8 cellular contexts compared by ENCODE assay signal in the genomic region with DNA sequence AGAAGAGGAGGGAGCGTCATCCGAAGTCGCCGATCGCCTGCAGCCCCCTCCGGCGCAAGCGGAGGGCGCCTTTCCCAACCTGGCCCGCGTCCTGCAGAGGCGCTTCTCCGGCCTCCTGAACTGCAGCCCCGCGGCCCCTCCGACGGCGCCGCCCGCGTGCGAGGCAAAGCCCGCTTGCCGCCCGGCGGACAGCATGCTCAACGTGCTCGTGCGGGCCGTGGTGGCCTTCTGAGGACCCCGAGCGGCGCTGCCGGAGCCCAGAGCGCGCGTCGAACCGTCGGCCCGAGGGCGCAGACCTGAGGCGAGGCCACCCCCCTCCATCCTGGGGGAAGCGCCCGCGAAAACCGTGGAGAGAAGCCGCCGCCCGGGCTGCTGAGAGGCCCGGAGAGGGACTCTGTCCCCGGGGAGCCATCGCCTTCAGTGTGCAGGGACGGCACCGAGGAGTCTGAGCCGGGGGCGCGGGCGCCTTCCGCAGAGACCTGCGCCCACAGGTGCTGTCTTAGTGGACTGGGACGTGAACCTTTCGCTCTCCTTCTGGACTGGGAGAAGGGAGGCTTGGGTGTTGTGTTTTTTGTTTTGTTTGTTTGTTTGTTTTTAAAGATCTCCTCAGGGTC. TPM values are rescaled to one million over a fixed set of nuclear protein-coding genes. Genes with fewer than 3 reads are reported as not detected.
DNase-seq lines count a peak whose midpoint lies in the region; ATAC-seq and TF ChIP-seq lines count a peak whose summit lies in the region.

No MANE protein-coding gene starts in this region.

- H3K36me3 ChIP-seq in KMS-11 (ENCODE audit: insufficient read depth) (no peaks in the 10 kb centered on the region), left ventricle myocardium inferior (peaks cover 7% of the 10 kb centered on the region), gastrocnemius medialis (no peaks in the 10 kb centered on the region)

- H3K79me2 ChIP-seq in KMS-11 (ENCODE audit: insufficient read depth, low read depth): peaks cover 13% of the 10 kb centered on the region; the same call in 1 of the 2 replicates

- no peak for ATAC-seq in gastrocnemius medialis
- no peak for ATAC-seq in GM18867 (IDR thresholded peaks at IDR 0.05; ENCODE audit: unreplicated experiment)

- no peak overlapping the region for H2AFZ ChIP-seq in KMS-11 (ENCODE audit: low read depth)

- H3K4me1 Mint-ChIP-seq in Calu3 (ENCODE audit: low read depth, unreplicated experiment): peaks cover 14% of the 10 kb centered on the region
- H3K4me1 Mint-ChIP-seq in activated naive CD4-positive, alpha-beta T cell treated with anti-CD3 and anti-CD28 coated beads, Interleukin-2, amount 50 U/mL, for 24 hours: peaks cover 46% of the 10 kb centered on the region

- no peaks in the 10 kb centered on the region; the same call in 1 of the 2 replicates for H3K27me3 ChIP-seq in KMS-11 (ENCODE audit: insufficient read depth, low read depth)
- no peaks in the 10 kb centered on the region for H3K27me3 ChIP-seq in left ventricle myocardium inferior (ENCODE audit: low read depth)
- peaks cover 0 to 25% (median 14%) of the 10 kb centered on the region in 3 donors for H3K27me3 ChIP-seq in gastrocnemius medialis

- TF ChIP-seq CTCF in Calu3 (IDR thresholded peaks at IDR 0.05; ENCODE audit: unreplicated experiment) (no peak), KMS-11 (conservative IDR thresholded peaks at IDR 0.05; ENCODE audit: low read depth, low read length) (no peak), left ventricle myocardium inferior (IDR thresholded peaks at IDR 0.05; ENCODE audit: borderline replicate concordance) (peak; percentile 9), gastrocnemius medialis (IDR thresholded peaks at IDR 0.05 in 4 of 5, conservative IDR thresholded peaks at IDR 0.05 in 1 of 5) (no peak)

- H3K9me3 ChIP-seq in left ventricle myocardium inferior (replicated peaks) (no peaks in the 10 kb centered on the region), gastrocnemius medialis (no peaks in the 10 kb centered on the region)

- no peaks in the 10 kb centered on the region for H4K20me1 ChIP-seq in KMS-11 (ENCODE audit: insufficient read depth)

- H3K4me2 ChIP-seq in KMS-11: peak overlapping the region; percentile 100

- H3K4me1 ChIP-seq in KMS-11 (ENCODE audit: low read depth, poor library complexity, severe bottlenecking) (peaks cover 24% of the 10 kb centered on the region), left ventricle myocardium inferior (peaks cover 72% of the 10 kb centered on the region), gastrocnemius medialis (peaks cover 28 to 40% of the 10 kb centered on the region in 2 donors)

- peak overlapping the region; percentile 100 for H3K27ac Mint-ChIP-seq in Calu3 (ENCODE audit: unreplicated experiment)
- H3K27ac Mint-ChIP-seq in activated naive CD4-positive, alpha-beta T cell treated with anti-CD3 and anti-CD28 coated beads, Interleukin-2, amount 50 U/mL, for 24 hours: peak overlapping the region; percentile 100

- TSS peak; percentile 17 for BruUV-seq in Calu3 (replicated peaks; lab: Mats Ljungman, UMichigan)

- H3K27ac ChIP-seq in KMS-11 (peak overlapping the region; percentile 96), left ventricle myocardium inferior (replicated peaks) (peak overlapping the region; percentile 99), gastrocnemius medialis (peak overlapping the region; percentile 96 to 99 (median 98))

- peak overlapping the region; percentile 98 for H3K9ac ChIP-seq in KMS-11

- in situ Hi-C loops in gastrocnemius medialis (cut with MboI; ENCODE audit: low sequenced_read_pairs in 4 of 4): no loop called here

- no peak for TF ChIP-seq POLR2A in gastrocnemius medialis (IDR thresholded peaks at IDR 0.05)

- H3K4me3 Mint-ChIP-seq in Calu3 (ENCODE audit: low read depth, unreplicated experiment): peak overlapping the region; percentile 94
- peak overlapping the region; percentile 98 for H3K4me3 Mint-ChIP-seq in activated naive CD4-positive, alpha-beta T cell treated with anti-CD3 and anti-CD28 coated beads, Interleukin-2, amount 50 U/mL, for 24 hours

- no peak for DNase-seq in Calu3
- no peak for DNase-seq in left ventricle myocardium inferior
- DNase-seq in gastrocnemius medialis: no peak
- no peak for DNase-seq in activated CD4-positive, CD25-positive, alpha-beta regulatory T cell (lab: John Stamatoyannopoulos, UW)
- DNase-seq in middle frontal gyrus (ENCODE audit: extremely low spot score, low spot score): no peak

- intact Hi-C loops in Calu3 (cut with micrococcal nuclease; ENCODE audit: unreplicated experiment): no loop called here
- intact Hi-C loops in left ventricle myocardium inferior (cut with micrococcal nuclease): no loop called here
- intact Hi-C loops in gastrocnemius medialis (cut with DNase I; ENCODE audit: low total_unique reads): loop anchor here (5.0 kb wide), 5 partner anchors 54 to 1409 kb away; a partner anchor contains a TSS

- H3K4me3 ChIP-seq in KMS-11 (IDR thresholded peaks at IDR 0.05; ENCODE audit: insufficient read depth, low read depth, low read length): no peak overlapping the region
- peak overlapping the region; percentile 91 for H3K4me3 ChIP-seq in left ventricle myocardium inferior
- peak overlapping the region; percentile 56 to 94 (median 91) for H3K4me3 ChIP-seq in gastrocnemius medialis

- H3K27me3 Mint-ChIP-seq in Calu3 (ENCODE audit: unreplicated experiment): peaks cover 15% of the 10 kb centered on the region
- H3K27me3 Mint-ChIP-seq in activated naive CD4-positive, alpha-beta T cell treated with anti-CD3 and anti-CD28 coated beads, Interleukin-2, amount 50 U/mL, for 24 hours: no peaks in the 10 kb centered on the region

- H3K36me3 Mint-ChIP-seq in Calu3 (ENCODE audit: insufficient read depth, unreplicated experiment): peaks cover 78% of the 10 kb centered on the region
- H3K36me3 Mint-ChIP-seq in activated naive CD4-positive, alpha-beta T cell treated with anti-CD3 and anti-CD28 coated beads, Interleukin-2, amount 50 U/mL, for 24 hours: peaks cover 8% of the 10 kb centered on the region

- no peaks in the 10 kb centered on the region for H3K9me3 Mint-ChIP-seq in Calu3 (ENCODE audit: low read depth, unreplicated experiment)
- no peaks in the 10 kb centered on the region for H3K9me3 Mint-ChIP-seq in activated naive CD4-positive, alpha-beta T cell treated with anti-CD3 and anti-CD28 coated beads, Interleukin-2, amount 50 U/mL, for 24 hours

- CTCF ChIA-PET in Calu3 (lab: Charles Lee): interaction anchor here (0.7 to 1.5 kb wide), 2 partner anchors 9 to 476 kb away, joined by 3 to 5 read pairs; no protein-coding TSS in a partner anchor

RNA-seq across cellular contexts. Expression of a gene that starts 3.5 kb away (rescaled TPM):
- 96.3 and 108 TPM in 2 replicates for total RNA-seq in Calu3 (2022)
- total RNA-seq in left ventricle myocardium inferior: 17.3 TPM
- total RNA-seq in gastrocnemius medialis: 10 to 100 TPM; 15.4 to 19.1 (median 16.7) TPM

RNA-seq across cellular contexts. Expression of a gene that starts 3.6 kb away (rescaled TPM):
- total RNA-seq in Calu3 (2022): 52.3 and 52.7 TPM in 2 replicates
- 39.2 TPM for total RNA-seq in left ventricle myocardium inferior
- total RNA-seq in gastrocnemius medialis: 10 to 100 TPM; 16.5 to 40.7 (median 33.4) TPM

RNA-seq across cellular contexts. Expression of a gene that starts 35.7 kb away (rescaled TPM):
- total RNA-seq in Calu3 (2022) (80.9 and 83.1 TPM in 2 replicates), left ventricle myocardium inferior (35.4 TPM), gastrocnemius medialis (10 to 100 TPM; 36.3 to 81.3 (median 49.4) TPM)

RNA-seq across cellular contexts. Expression of a gene that starts 37.2 kb away (rescaled TPM):
- 36.5 and 40.2 TPM in 2 replicates for total RNA-seq in Calu3 (2022)
- 19.6 TPM for total RNA-seq in left ventricle myocardium inferior
- 10 to 100 TPM; 31.7 to 47.9 (median 45.0) TPM for total RNA-seq in gastrocnemius medialis

RNA-seq across cellular contexts. Expression of a gene that starts 51.1 kb away (rescaled TPM):
- total RNA-seq in Calu3 (2022) (0.32 TPM in 1 of 2 replicates, not detected in the other), left ventricle myocardium inferior (6.3 TPM), gastrocnemius medialis (1 to 10 TPM; 2.6 to 5.0 (median 3.1) TPM)
